In the genomic region with DNA sequence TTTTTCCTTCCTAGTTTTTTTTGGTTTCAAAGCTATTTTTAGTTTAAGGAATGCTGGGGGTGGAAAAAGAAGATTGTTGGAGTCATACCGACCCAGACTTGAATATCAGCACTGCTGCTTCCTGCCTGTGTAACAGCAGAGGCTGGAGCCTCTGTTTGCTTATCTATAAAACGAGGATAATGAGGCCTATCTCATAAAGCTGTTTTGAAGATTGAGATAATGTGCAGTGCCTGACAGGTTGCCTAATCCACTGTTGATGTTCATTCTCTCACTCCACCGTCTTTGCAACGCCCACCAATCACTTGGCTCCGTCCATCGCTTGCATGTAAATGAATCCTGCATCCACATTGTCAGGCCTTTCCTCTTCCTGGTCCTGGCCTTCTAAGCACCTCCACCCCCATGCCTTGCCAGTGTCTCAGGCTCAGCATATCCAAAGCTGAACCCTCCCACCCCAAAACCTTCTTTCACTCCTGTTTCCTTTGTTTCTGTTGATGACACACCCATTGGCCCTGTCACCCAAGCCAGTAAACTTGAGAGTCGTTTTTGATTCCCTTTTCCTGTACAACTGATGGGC, we compare ENCODE assay signal across 1 cellular context.
A peak's percentile ranks its signal among the peaks of the same experiment; 100 is the strongest.
TF ChIP-seq lines count a peak whose summit lies in the region.

No MANE protein-coding gene starts in this region.

TF ChIP-seq in K562, 482 proteins besides CTCF, POLR2A, EP300 and RAD21 (continued from another document):
- TF ChIP-seq MEF2D (tag; conservative IDR thresholded peaks at IDR 0.05; ENCODE audit: low read depth) (no peak), C11orf30 (IDR thresholded peaks at IDR 0.05; ENCODE audit: low read depth) (no peak), TCF3 (CRISPR knock-in tag; IDR thresholded peaks at IDR 0.05) (peak; percentile 37; the same call in 1 of the 2 replicates), MEF2A (IDR thresholded peaks at IDR 0.05; ENCODE audit: control insufficient read depth, low read depth, low read length) (peak; percentile 72; the same call in 1 of the 2 replicates), CSDE1 (IDR thresholded peaks at IDR 0.05) (no peak), ADNP (tag; IDR thresholded peaks at IDR 0.05) (0 out of 2 replicates have a peak, but pooled peaks have one; percentile 28), CBX2 (IDR thresholded peaks at IDR 0.05; ENCODE audit: insufficient read depth, low read length, poor library complexity, severe bottlenecking) (no peak), EHMT2 (IDR thresholded peaks at IDR 0.05) (peak; percentile 36; the same call in 1 of the 2 replicates), EGR1 (conservative IDR thresholded peaks at IDR 0.05) (peak; percentile 8; the same call in 1 of the 2 replicates), DPF2 (IDR thresholded peaks at IDR 0.05) (0 out of 2 replicates have a peak, but pooled peaks have one; percentile 65), HDAC2 (IDR thresholded peaks at IDR 0.05) (peak; percentile 59), KDM1A (IDR thresholded peaks at IDR 0.05) (0 out of 4 replicates have a peak, but pooled peaks of 1 of the 2 experiments have one; percentile 47), NFYB (IDR thresholded peaks at IDR 0.05; ENCODE audit: extremely low read depth, insufficient read length) (peak; percentile 22), FOXK2 (conservative IDR thresholded peaks at IDR 0.05 in 1 of 2, IDR thresholded peaks at IDR 0.05 in 1 of 2; ENCODE audit: low read depth in 2 of 2) (0 out of 4 replicates have a peak, but pooled peaks of 1 of the 2 experiments have one; percentile 30), MEIS2 (IDR thresholded peaks at IDR 0.05; ENCODE audit: partially characterized antibody) (peak; percentile 30), CBFA2T2 (conservative IDR thresholded peaks at IDR 0.05) (peak; percentile 44), NCOR1 (IDR thresholded peaks at IDR 0.05) (peak; percentile 64), HDAC1 (IDR thresholded peaks at IDR 0.05) (peak in 1 of 2 experiments; percentile 56; a peak in 2 of 4 replicates), MED1 (CRISPR knock-in tag; IDR thresholded peaks at IDR 0.05; ENCODE audit: borderline replicate concordance) (no peak), ZFP36 (IDR thresholded peaks at IDR 0.05; ENCODE audit: low read depth, low read length, partially characterized antibody) (no peak), RBM39 (optimal IDR thresholded peaks at IDR 0.05; ENCODE audit: low read depth, low read length) (no peak), JUND (IDR thresholded peaks at IDR 0.05; ENCODE audit: borderline replicate concordance, low read depth, low read length) (0 out of 2 replicates have a peak, but pooled peaks have one; percentile 8), JUND (tag; IDR thresholded peaks at IDR 0.05; ENCODE audit: borderline replicate concordance, low read depth, low read length) (peak; percentile 11; the same call in 1 of the 3 replicates), CXXC5 (CRISPR knock-in tag; IDR thresholded peaks at IDR 0.05) (peak; percentile 20; the same call in 1 of the 2 replicates), ZNF561 (CRISPR knock-in tag; conservative IDR thresholded peaks at IDR 0.05) (no peak), TEAD4 (IDR thresholded peaks at IDR 0.05; ENCODE audit: low read length) (peak; percentile 57; the same call in 1 of the 2 replicates), TEAD4 (CRISPR knock-in tag; IDR thresholded peaks at IDR 0.05; ENCODE audit: borderline replicate concordance) (no peak), NCOA6 (IDR thresholded peaks at IDR 0.05) (no peak), NCOA1 (IDR thresholded peaks at IDR 0.05; ENCODE audit: low read depth) (peak; percentile 40; the same call in 1 of the 2 replicates), TBL1XR1 (IDR thresholded peaks at IDR 0.05; ENCODE audit: low read length in 2 of 2) (peak in 1 of 2 experiments; percentile 64; a peak in 1 of 4 replicates), TAL1 (IDR thresholded peaks at IDR 0.05) (peak; percentile 41; the same call in 1 of the 2 replicates), ZNF324 (CRISPR knock-in tag; IDR thresholded peaks at IDR 0.05) (no peak), CBFA2T3 (IDR thresholded peaks at IDR 0.05) (peak; percentile 76), FOXA3 (CRISPR knock-in tag; conservative IDR thresholded peaks at IDR 0.05 in 1 of 2, IDR thresholded peaks at IDR 0.05 in 1 of 2) (peak in 1 of 2 experiments; percentile 69; a peak in 2 of 4 replicates), SOX6 (IDR thresholded peaks at IDR 0.05) (peak; percentile 87), SMARCE1 (IDR thresholded peaks at IDR 0.05) (peak; percentile 47), CCNT2 (IDR thresholded peaks at IDR 0.05; ENCODE audit: borderline replicate concordance, extremely low read depth, insufficient read length, low read depth, low read length) (peak; percentile 55), CTBP1 (IDR thresholded peaks at IDR 0.05; ENCODE audit: borderline replicate concordance) (peak; percentile 74), ARID1B (IDR thresholded peaks at IDR 0.05) (peak; percentile 80), RCOR1 (IDR thresholded peaks at IDR 0.05; ENCODE audit: borderline replicate concordance in 1 of 2, low read depth in 2 of 2, low read length in 2 of 2) (peak in 1 of 2 experiments; percentile 87; a peak in 2 of 4 replicates)
- TF ChIP-seq, protein P1, sequence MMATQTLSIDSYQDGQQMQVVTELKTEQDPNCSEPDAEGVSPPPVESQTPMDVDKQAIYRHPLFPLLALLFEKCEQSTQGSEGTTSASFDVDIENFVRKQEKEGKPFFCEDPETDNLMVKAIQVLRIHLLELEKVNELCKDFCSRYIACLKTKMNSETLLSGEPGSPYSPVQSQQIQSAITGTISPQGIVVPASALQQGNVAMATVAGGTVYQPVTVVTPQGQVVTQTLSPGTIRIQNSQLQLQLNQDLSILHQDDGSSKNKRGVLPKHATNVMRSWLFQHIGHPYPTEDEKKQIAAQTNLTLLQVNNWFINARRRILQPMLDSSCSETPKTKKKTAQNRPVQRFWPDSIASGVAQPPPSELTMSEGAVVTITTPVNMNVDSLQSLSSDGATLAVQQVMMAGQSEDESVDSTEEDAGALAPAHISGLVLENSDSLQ (IDR thresholded peaks at IDR 0.05), result 0 out of 2 replicates have a peak, but pooled peaks have one; percentile 30
- TF ChIP-seq, protein P2, sequence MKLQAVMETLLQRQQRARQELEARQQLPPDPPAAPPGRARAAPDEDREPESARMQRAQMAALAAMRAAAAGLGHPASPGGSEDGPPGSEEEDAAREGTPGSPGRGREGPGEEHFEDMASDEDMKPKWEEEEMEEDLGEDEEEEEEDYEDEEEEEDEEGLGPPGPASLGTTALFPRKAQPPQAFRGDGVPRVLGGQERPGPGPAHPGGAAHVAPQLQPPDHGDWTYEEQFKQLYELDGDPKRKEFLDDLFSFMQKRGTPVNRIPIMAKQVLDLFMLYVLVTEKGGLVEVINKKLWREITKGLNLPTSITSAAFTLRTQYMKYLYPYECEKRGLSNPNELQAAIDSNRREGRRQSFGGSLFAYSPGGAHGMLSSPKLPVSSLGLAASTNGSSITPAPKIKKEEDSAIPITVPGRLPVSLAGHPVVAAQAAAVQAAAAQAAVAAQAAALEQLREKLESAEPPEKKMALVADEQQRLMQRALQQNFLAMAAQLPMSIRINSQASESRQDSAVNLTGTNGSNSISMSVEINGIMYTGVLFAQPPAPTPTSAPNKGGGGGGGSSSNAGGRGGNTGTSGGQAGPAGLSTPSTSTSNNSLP (IDR thresholded peaks at IDR 0.05; ENCODE audit: borderline replicate concordance, low read depth, low read length), result 0 out of 2 replicates have a peak, but pooled peaks have one; percentile 15
- TF ChIP-seq, protein P3, sequence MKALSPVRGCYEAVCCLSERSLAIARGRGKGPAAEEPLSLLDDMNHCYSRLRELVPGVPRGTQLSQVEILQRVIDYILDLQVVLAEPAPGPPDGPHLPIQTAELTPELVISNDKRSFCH (CRISPR knock-in tag; IDR thresholded peaks at IDR 0.05), result no peak
- TF ChIP-seq, protein P3 (tag; IDR thresholded peaks at IDR 0.05), result 0 out of 2 replicates have a peak, but pooled peaks have one; percentile 51
- TF ChIP-seq, protein P4, sequence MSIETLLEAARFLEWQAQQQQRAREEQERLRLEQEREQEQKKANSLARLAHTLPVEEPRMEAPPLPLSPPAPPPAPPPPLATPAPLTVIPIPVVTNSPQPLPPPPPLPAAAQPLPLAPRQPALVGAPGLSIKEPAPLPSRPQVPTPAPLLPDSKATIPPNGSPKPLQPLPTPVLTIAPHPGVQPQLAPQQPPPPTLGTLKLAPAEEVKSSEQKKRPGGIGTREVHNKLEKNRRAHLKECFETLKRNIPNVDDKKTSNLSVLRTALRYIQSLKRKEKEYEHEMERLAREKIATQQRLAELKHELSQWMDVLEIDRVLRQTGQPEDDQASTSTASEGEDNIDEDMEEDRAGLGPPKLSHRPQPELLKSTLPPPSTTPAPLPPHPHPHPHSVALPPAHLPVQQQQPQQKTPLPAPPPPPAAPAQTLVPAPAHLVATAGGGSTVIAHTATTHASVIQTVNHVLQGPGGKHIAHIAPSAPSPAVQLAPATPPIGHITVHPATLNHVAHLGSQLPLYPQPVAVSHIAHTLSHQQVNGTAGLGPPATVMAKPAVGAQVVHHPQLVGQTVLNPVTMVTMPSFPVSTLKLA (conservative IDR thresholded peaks at IDR 0.05), result 0 out of 4 replicates have a peak, but pooled peaks of 1 of the 2 experiments have one; percentile 20
- TF ChIP-seq, protein P5, sequence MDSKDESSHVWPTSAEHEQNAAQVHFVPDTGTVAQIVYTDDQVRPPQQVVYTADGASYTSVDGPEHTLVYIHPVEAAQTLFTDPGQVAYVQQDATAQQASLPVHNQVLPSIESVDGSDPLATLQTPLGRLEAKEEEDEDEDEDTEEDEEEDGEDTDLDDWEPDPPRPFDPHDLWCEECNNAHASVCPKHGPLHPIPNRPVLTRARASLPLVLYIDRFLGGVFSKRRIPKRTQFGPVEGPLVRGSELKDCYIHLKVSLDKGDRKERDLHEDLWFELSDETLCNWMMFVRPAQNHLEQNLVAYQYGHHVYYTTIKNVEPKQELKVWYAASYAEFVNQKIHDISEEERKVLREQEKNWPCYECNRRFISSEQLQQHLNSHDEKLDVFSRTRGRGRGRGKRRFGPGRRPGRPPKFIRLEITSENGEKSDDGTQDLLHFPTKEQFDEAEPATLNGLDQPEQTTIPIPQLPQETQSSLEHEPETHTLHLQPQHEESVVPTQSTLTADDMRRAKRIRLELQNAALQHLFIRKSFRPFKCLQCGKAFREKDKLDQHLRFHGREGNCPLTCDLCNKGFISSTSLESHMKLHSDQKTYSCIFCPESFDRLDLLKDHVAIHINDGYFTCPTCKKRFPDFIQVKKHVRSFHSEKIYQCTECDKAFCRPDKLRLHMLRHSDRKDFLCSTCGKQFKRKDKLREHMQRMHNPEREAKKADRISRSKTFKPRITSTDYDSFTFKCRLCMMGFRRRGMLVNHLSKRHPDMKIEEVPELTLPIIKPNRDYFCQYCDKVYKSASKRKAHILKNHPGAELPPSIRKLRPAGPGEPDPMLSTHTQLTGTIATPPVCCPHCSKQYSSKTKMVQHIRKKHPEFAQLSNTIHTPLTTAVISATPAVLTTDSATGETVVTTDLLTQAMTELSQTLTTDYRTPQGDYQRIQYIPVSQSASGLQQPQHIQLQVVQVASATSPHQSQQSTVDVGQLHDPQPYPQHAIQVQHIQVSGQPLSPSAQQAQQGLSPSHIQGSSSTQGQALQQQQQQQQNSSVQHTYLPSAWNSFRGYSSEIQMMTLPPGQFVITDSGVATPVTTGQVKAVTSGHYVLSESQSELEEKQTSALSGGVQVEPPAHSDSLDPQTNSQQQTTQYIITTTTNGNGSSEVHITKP (IDR thresholded peaks at IDR 0.05; ENCODE audit: partially characterized antibody), result peak; percentile 27
- TF ChIP-seq, protein P6, sequence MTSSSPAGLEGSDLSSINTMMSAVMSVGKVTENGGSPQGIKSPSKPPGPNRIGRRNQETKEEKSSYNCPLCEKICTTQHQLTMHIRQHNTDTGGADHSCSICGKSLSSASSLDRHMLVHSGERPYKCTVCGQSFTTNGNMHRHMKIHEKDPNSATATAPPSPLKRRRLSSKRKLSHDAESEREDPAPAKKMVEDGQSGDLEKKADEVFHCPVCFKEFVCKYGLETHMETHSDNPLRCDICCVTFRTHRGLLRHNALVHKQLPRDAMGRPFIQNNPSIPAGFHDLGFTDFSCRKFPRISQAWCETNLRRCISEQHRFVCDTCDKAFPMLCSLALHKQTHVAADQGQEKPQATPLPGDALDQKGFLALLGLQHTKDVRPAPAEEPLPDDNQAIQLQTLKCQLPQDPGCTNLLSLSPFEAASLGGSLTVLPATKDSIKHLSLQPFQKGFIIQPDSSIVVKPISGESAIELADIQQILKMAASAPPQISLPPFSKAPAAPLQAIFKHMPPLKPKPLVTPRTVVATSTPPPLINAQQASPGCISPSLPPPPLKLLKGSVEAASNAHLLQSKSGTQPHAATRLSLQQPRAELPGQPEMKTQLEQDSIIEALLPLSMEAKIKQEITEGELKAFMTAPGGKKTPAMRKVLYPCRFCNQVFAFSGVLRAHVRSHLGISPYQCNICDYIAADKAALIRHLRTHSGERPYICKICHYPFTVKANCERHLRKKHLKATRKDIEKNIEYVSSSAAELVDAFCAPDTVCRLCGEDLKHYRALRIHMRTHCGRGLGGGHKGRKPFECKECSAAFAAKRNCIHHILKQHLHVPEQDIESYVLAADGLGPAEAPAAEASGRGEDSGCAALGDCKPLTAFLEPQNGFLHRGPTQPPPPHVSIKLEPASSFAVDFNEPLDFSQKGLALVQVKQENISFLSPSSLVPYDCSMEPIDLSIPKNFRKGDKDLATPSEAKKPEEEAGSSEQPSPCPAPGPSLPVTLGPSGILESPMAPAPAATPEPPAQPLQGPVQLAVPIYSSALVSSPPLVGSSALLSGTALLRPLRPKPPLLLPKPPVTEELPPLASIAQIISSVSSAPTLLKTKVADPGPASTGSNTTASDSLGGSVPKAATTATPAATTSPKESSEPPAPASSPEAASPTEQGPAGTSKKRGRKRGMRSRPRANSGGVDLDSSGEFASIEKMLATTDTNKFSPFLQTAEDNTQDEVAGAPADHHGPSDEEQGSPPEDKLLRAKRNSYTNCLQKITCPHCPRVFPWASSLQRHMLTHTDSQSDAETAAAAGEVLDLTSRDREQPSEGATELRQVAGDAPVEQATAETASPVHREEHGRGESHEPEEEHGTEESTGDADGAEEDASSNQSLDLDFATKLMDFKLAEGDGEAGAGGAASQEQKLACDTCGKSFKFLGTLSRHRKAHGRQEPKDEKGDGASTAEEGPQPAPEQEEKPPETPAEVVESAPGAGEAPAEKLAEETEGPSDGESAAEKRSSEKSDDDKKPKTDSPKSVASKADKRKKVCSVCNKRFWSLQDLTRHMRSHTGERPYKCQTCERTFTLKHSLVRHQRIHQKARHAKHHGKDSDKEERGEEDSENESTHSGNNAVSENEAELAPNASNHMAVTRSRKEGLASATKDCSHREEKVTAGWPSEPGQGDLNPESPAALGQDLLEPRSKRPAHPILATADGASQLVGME (CRISPR knock-in tag; IDR thresholded peaks at IDR 0.05), result peak; percentile 54; the same call in 1 of the 2 replicates
